1 cellular context compared by ENCODE assay signal in genomic region chrX:103101280-103102042, GRCh38.
A peak's percentile ranks its signal among the peaks of the same experiment; 100 is the strongest.
TF ChIP-seq lines count a peak whose summit lies in the region.

No MANE protein-coding gene starts in this region.

TF ChIP-seq in K562, 482 proteins besides CTCF, POLR2A, EP300 and RAD21 (continued from another document and continues in another):
- TF ChIP-seq NRF1 (conservative IDR thresholded peaks at IDR 0.05 in 1 of 2, IDR thresholded peaks at IDR 0.05 in 1 of 2) (no peak; a peak in 1 of 4 replicates), SRSF3 (IDR thresholded peaks at IDR 0.05; ENCODE audit: insufficient read depth, low read length) (no peak), ZNF780A (CRISPR knock-in tag; IDR thresholded peaks at IDR 0.05) (no peak), TEAD2 (tag; IDR thresholded peaks at IDR 0.05) (peak; percentile 92), ILF3 (IDR thresholded peaks at IDR 0.05; ENCODE audit: borderline replicate concordance) (no peak), BACH1 (tag; IDR thresholded peaks at IDR 0.05) (0 out of 2 replicates have a peak, but pooled peaks have one; percentile 44), CCNT2 (IDR thresholded peaks at IDR 0.05; ENCODE audit: borderline replicate concordance, extremely low read depth, insufficient read length, low read depth, low read length) (peak; percentile 94), ELF4 (CRISPR knock-in tag; IDR thresholded peaks at IDR 0.05) (0 out of 2 replicates have a peak, but pooled peaks have one; percentile 59), TARDBP (IDR thresholded peaks at IDR 0.05) (peak; percentile 92), RHOXF2B (CRISPR knock-in tag; conservative IDR thresholded peaks at IDR 0.05) (no peak), CREB3L1 (IDR thresholded peaks at IDR 0.05; ENCODE audit: borderline replicate concordance, low read depth) (no peak; the same call in 1 of the 2 replicates), HMBOX1 (IDR thresholded peaks at IDR 0.05) (no peak), ZNF707 (CRISPR knock-in tag; conservative IDR thresholded peaks at IDR 0.05) (no peak), ZNF140 (CRISPR knock-in tag; IDR thresholded peaks at IDR 0.05) (no peak), ZFP1 (CRISPR knock-in tag; IDR thresholded peaks at IDR 0.05) (no peak), SETDB1 (IDR thresholded peaks at IDR 0.05; ENCODE audit: low read length) (no peak), ZNF583 (CRISPR knock-in tag; IDR thresholded peaks at IDR 0.05) (peak; percentile 76; the same call in 1 of the 2 replicates), RNF219 (CRISPR knock-in tag; IDR thresholded peaks at IDR 0.05) (no peak), MXD1 (CRISPR knock-in tag; IDR thresholded peaks at IDR 0.05; ENCODE audit: borderline replicate concordance, poor library complexity, severe bottlenecking) (no peak), PCBP1 (IDR thresholded peaks at IDR 0.05; ENCODE audit: low read depth, low read length, poor library complexity, severe bottlenecking) (no peak), ASH1L (IDR thresholded peaks at IDR 0.05; ENCODE audit: borderline replicate concordance, low read depth, partially characterized antibody) (no peak), ZNF561 (CRISPR knock-in tag; conservative IDR thresholded peaks at IDR 0.05) (no peak), DLX4 (CRISPR knock-in tag; IDR thresholded peaks at IDR 0.05) (no peak), ATF3 (IDR thresholded peaks at IDR 0.05) (peak; percentile 36; the same call in 1 of the 2 replicates), ATF3 (CRISPR knock-in tag; conservative IDR thresholded peaks at IDR 0.05) (no peak), ZKSCAN1 (IDR thresholded peaks at IDR 0.05; ENCODE audit: low read depth, low read length) (no peak), NFATC3 (IDR thresholded peaks at IDR 0.05) (no peak), RBFOX2 (IDR thresholded peaks at IDR 0.05; ENCODE audit: low read depth, low read length) (no peak), ZFP91 (CRISPR knock-in tag; IDR thresholded peaks at IDR 0.05) (no peak), KLF1 (tag; IDR thresholded peaks at IDR 0.05) (no peak), MNT (conservative IDR thresholded peaks at IDR 0.05) (peak in 1 of 2 experiments; percentile 63; a peak in 2 of 4 replicates), POLR3G (IDR thresholded peaks at IDR 0.05; ENCODE audit: extremely low read depth, insufficient read length, insufficient replicate concordance) (no peak), ATF7 (IDR thresholded peaks at IDR 0.05) (peak; percentile 71), SAFB2 (IDR thresholded peaks at IDR 0.05; ENCODE audit: borderline replicate concordance, low read depth, low read length, severe bottlenecking) (no peak), THRA (IDR thresholded peaks at IDR 0.05) (no peak), LCOR (CRISPR knock-in tag; IDR thresholded peaks at IDR 0.05) (peak; percentile 93), SMARCA5 (IDR thresholded peaks at IDR 0.05) (no peak), ZNF274 (IDR thresholded peaks at IDR 0.05; ENCODE audit: borderline replicate concordance, low read depth, low read length) (peak; percentile 81), ZFP30 (CRISPR knock-in tag; IDR thresholded peaks at IDR 0.05; ENCODE audit: borderline replicate concordance) (no peak), NFIX (CRISPR knock-in tag; IDR thresholded peaks at IDR 0.05; ENCODE audit: low read depth) (no peak), KDM5B (IDR thresholded peaks at IDR 0.05; ENCODE audit: insufficient replicate concordance, low read depth, low read length) (no peak), ZBTB7A (IDR thresholded peaks at IDR 0.05; ENCODE audit: borderline replicate concordance, control insufficient read depth, low read depth, low read length) (no peak), RNF2 (IDR thresholded peaks at IDR 0.05) (peak; percentile 78), GMEB1 (CRISPR knock-in tag; IDR thresholded peaks at IDR 0.05) (0 out of 2 replicates have a peak, but pooled peaks have one; percentile 21), FOS (IDR thresholded peaks at IDR 0.05; ENCODE audit: extremely low read depth, insufficient read length) (no peak), ZNF24 (IDR thresholded peaks at IDR 0.05) (peak; percentile 35; the same call in 1 of the 2 replicates), ZNF280B (CRISPR knock-in tag; IDR thresholded peaks at IDR 0.05) (no peak), PML (IDR thresholded peaks at IDR 0.05; ENCODE audit: low read length) (peak; percentile 96), CREBBP (IDR thresholded peaks at IDR 0.05; ENCODE audit: low read depth, low read length) (no peak), RCOR1 (IDR thresholded peaks at IDR 0.05; ENCODE audit: borderline replicate concordance in 1 of 2, low read depth in 2 of 2, low read length in 2 of 2) (peak; percentile 74 to 77; a peak in 3 of 4 replicates), HNRNPK (IDR thresholded peaks at IDR 0.05; ENCODE audit: low read depth, low read length, poor library complexity, severe bottlenecking) (no peak), ETS2 (tag; IDR thresholded peaks at IDR 0.05; ENCODE audit: borderline replicate concordance, poor library complexity, severe bottlenecking) (no peak), TRIM24 (IDR thresholded peaks at IDR 0.05) (peak; percentile 95 to 97), CREB5 (CRISPR knock-in tag; IDR thresholded peaks at IDR 0.05) (no peak), NFE2L1 (tag; IDR thresholded peaks at IDR 0.05; ENCODE audit: borderline replicate concordance, low read depth) (no peak)
